In genomic region chr11:33874910-33875490, GRCh38 we compare ENCODE assay signal across 18 cellular contexts. TPM values are rescaled to one million over a fixed set of nuclear protein-coding genes. Genes with fewer than 3 reads are reported as not detected.
DNase-seq lines count a peak whose midpoint lies in the region; TF ChIP-seq lines count a peak whose summit lies in the region.
"Had no signal": no experiment of that assay in that cellular context is flagged by ENCODE, and none has a peak within 500 bp of the region (broad histone marks: within the 10 kb centered on the region; RNA-seq: fewer than 3 reads in every experiment).

No MANE protein-coding gene starts in this region.

- DNase-seq in DMS79 treated with DMSO at 0.1 percent for 48 hours (lab: John Stamatoyannopoulos, UW) (peak; percentile 83), NB4 (ENCODE audit: low read depth) (peak; percentile 34), erythroblast (lab: John Stamatoyannopoulos, UW) (peak; percentile 49 to 63), NCI-H2171 (lab: John Stamatoyannopoulos, UW) (no peak), Karpas-422 (no peak), right atrium auricular region (ENCODE audit: low spot score) (no peak)
- DNase-seq: CD8-positive, alpha-beta memory T cell; GM23248; HCEC 1CT; NCI-H1048; NCI-H1436; NCI-H2029; NCI-H774; PC-9; SIG-M5 had no signal

- TF ChIP-seq POLR2A in NB4 (IDR thresholded peaks at IDR 0.05; ENCODE audit: extremely low read depth, insufficient read length) (no peak), erythroblast (IDR thresholded peaks at IDR 0.05; ENCODE audit: low read length) (no peak)

- peaks cover 0 to 76% (median 34%) of the 10 kb centered on the region in 11 experiments; a peak in 13 of 22 replicates for H3K36me3 ChIP-seq in BLaER1 treated with 17β-estradiol and CSF1 and Interleukin-3, amounts not matched to agents 10 nM and 100 nM
- no peaks in the 10 kb centered on the region for H3K36me3 ChIP-seq in Karpas-422 (ENCODE audit: insufficient read depth, low read length)
- H3K36me3 ChIP-seq in right atrium auricular region: no peaks in the 10 kb centered on the region

- H3K4me2 ChIP-seq in BLaER1 treated with 17β-estradiol and CSF1 and Interleukin-3, amounts not matched to agents 10 nM and 100 nM: peak overlapping the region; percentile 0 to 98 (median 89); a peak in 16 of 22 replicates
- no peak overlapping the region for H3K4me2 ChIP-seq in Karpas-422 (ENCODE audit: low read depth, low read length, poor library complexity, severe bottlenecking)
- H3K4me2 ChIP-seq: A549, PC-9 had no signal

- peak overlapping the region in 4 of 11 experiments; percentile 21 to 99 (median 36); a peak in 5 of 22 replicates for H3K9ac ChIP-seq in BLaER1 treated with 17β-estradiol and CSF1 and Interleukin-3, amounts not matched to agents 10 nM and 100 nM
- no peak overlapping the region for H3K9ac ChIP-seq in Karpas-422 (ENCODE audit: low read length)
- H3K9ac ChIP-seq: GM23248 had no signal

- H3K79me2 ChIP-seq in Karpas-422 (ENCODE audit: low read length): no peaks in the 10 kb centered on the region

- no peak overlapping the region for H2AFZ ChIP-seq in Karpas-422 (ENCODE audit: low read length)
- H2AFZ ChIP-seq: GM23248, PC-9 had no signal

- H3K4me3 ChIP-seq in BLaER1 treated with 17β-estradiol and CSF1 and Interleukin-3, amounts not matched to agents 10 nM and 100 nM: peak overlapping the region in 4 of 10 experiments; percentile 0 to 82 (median 24); a peak in 4 of 20 replicates
- no peak overlapping the region for H3K4me3 ChIP-seq in NB4 (ENCODE audit: low read depth, low read length)
- no peak overlapping the region for H3K4me3 ChIP-seq in Karpas-422 (ENCODE audit: low read length)
- H3K4me3 ChIP-seq in right atrium auricular region: no peak overlapping the region
- H3K4me3 ChIP-seq: A549, GM23248, PC-9 had no signal

- peaks cover 0 to 43% (median 36%) of the 10 kb centered on the region in 11 experiments; a peak in 17 of 22 replicates for H3K27me3 ChIP-seq in BLaER1 treated with 17β-estradiol and CSF1 and Interleukin-3, amounts not matched to agents 10 nM and 100 nM
- H3K27me3 ChIP-seq in Karpas-422 (ENCODE audit: low read length) (no peaks in the 10 kb centered on the region; the same call in 1 of the 2 replicates), right atrium auricular region (no peaks in the 10 kb centered on the region)

- H3K9me3 ChIP-seq in BLaER1 treated with 17β-estradiol and CSF1 and Interleukin-3, amounts not matched to agents 10 nM and 100 nM (replicated peaks in 1 of 11): no peaks in the 10 kb centered on the region
- H3K9me3 ChIP-seq in Karpas-422 (ENCODE audit: low read length): no peaks in the 10 kb centered on the region
- H3K9me3 ChIP-seq in right atrium auricular region: no peaks in the 10 kb centered on the region
- H3K9me3 ChIP-seq: A549 had no signal

- H3K4me1 ChIP-seq in BLaER1 treated with 17β-estradiol and CSF1 and Interleukin-3, amounts not matched to agents 10 nM and 100 nM: peaks cover 28 to 90% (median 57%) of the 10 kb centered on the region in 10 experiments
- H3K4me1 ChIP-seq in Karpas-422 (ENCODE audit: low read length) (peaks cover 9% of the 10 kb centered on the region), right atrium auricular region (peaks cover 0 to 11% of the 10 kb centered on the region in 2 donors)
- H3K4me1 ChIP-seq: A549 had no signal

- H4K20me1 ChIP-seq in BLaER1 treated with 17β-estradiol and CSF1 and Interleukin-3, amounts not matched to agents 10 nM and 100 nM: peaks cover 0 to 81% (median 0%) of the 10 kb centered on the region in 11 experiments; a peak in 11 of 22 replicates
- peaks cover 9% of the 10 kb centered on the region for H4K20me1 ChIP-seq in Karpas-422 (ENCODE audit: insufficient read depth, low read depth, low read length)

- H3K27ac ChIP-seq in BLaER1 treated with 17β-estradiol and CSF1 and Interleukin-3, amounts not matched to agents 10 nM and 100 nM: peak overlapping the region in 4 of 11 experiments; percentile 25 to 96 (median 47); a peak in 5 of 22 replicates
- H3K27ac ChIP-seq in Karpas-422 (ENCODE audit: low read length) (no peak overlapping the region), right atrium auricular region (no peak overlapping the region)
- H3K27ac ChIP-seq: A549, GM23248, PC-9, RWPE1 had no signal

- no peaks in the 10 kb centered on the region for H3K9me2 ChIP-seq in Karpas-422 (replicated peaks; ENCODE audit: insufficient read depth, low read length)

- TF ChIP-seq CTCF in NB4 (IDR thresholded peaks at IDR 0.05; ENCODE audit: low read depth, low read length) (no peak), right atrium auricular region (IDR thresholded peaks at IDR 0.05) (no peak)

RNA-seq across cellular contexts. Expression of gene LMO2, which starts 16.9 kb away (rescaled TPM):
- total RNA-seq in Karpas-422 (2014; rRNA removed; shearing (Covaris generic); ENCODE audit: low replicate concordance): 0.34 and 0.47 TPM in 2 replicates
- 10 to 100 TPM in 1 of 2 donors, 1 to 10 TPM in 1; 4.6 to 13.1 TPM for total RNA-seq in right atrium auricular region
- total RNA-seq: GM23248 had no signal

Comparison
In these comparisons a context has a peak if more than half of its experiments do, and no peak if none do; other contexts are left out.
1. DNase-seq: peak in DMS79 treated with DMSO at 0.1 percent for 48 hours (single experiment), NB4 (single experiment) and erythroblast (2 of 2); none in NCI-H2171 (single experiment), Karpas-422 (single experiment) and right atrium auricular region (single experiment).